Comparison of ENCODE assay signal across 8 cellular contexts in the genomic region with DNA sequence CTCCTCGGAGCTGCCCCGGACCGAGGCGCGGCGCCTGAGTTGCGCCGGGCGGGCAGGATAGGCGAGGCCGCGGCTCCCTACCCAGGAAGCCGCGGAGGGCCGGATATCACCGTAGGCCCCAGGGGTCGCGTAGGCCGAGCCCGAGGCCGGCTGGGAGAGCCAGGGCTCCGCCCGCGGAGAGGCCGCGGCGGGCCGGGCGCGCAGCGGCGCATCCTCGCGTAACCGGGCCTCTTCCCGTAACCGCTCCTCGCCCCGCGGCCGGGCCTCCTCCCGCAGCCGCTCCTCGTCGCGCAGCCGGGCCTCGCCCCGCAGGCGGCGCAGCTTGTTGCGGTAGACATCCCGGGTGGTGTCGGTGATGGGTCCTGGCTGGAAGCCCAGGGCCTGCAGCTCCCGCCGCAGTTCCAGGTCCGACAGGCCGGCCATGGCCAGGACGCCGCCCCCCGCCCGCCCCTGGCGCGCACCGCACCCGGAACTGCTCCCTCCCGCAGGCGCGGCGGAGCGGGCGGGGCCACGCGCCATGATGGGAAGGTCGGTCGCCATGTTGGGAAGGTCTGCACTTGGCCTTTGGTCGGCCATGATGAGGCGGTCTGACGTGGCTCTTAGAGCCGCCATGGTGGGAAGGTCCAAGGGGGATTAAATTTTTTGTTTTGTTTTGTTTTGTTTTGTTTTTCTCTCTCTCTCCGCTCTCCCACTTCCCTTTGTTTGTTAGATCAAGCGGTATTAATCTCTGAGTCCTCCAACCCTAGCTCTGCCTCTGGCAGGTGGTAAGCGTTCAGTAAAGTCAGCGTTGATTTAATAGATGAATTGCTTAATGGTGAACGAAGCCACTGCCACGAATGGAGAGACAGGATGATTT. TPM values are rescaled to one million over a fixed set of nuclear protein-coding genes. Genes with fewer than 3 reads are reported as not detected.
DNase-seq lines count a peak whose midpoint lies in the region; ATAC-seq and TF ChIP-seq lines count a peak whose summit lies in the region.

A gene (minus strand): TSS at position 437 of the 856 bp plus-strand sequence. CDS start 14 bp downstream, at position 423.

- CTCF ChIA-PET in HEK293T (lab: Yijun Ruan, JAX): interaction anchor here (0.9 kb wide), 1 partner anchor 17 kb away, joined by 3 read pairs; no protein-coding TSS in a partner anchor
- CTCF ChIA-PET in activated naive CD4-positive, alpha-beta T cell treated with anti-CD3 and anti-CD28 coated beads for 36 hours (lab: Charles Lee): interaction anchor here (1.8 kb wide), 1 partner anchor 18 kb away, joined by 7 read pairs; no protein-coding TSS in a partner anchor

- H3K4me3 Mint-ChIP-seq in activated naive CD4-positive, alpha-beta T cell treated with anti-CD3 and anti-CD28 coated beads for 36 hours: peak within 1 kb of the TSS; percentile 88

- peaks cover 0 to 23% of the 10 kb centered on the region in 2 donors for H3K36me3 ChIP-seq in gastroesophageal sphincter

- peak in 1 of 4 experiments; percentile 24 for TF ChIP-seq CTCF in gastroesophageal sphincter (IDR thresholded peaks at IDR 0.05)

- no peaks in the 10 kb centered on the region for H3K27me3 Mint-ChIP-seq in activated naive CD4-positive, alpha-beta T cell treated with anti-CD3 and anti-CD28 coated beads for 36 hours (ENCODE audit: low read depth)

- peaks cover 0 to 50% (median 34%) of the 10 kb centered on the region in 3 donors for H3K4me1 ChIP-seq in gastroesophageal sphincter

- no peaks in the 10 kb centered on the region for H3K9me3 Mint-ChIP-seq in activated naive CD4-positive, alpha-beta T cell treated with anti-CD3 and anti-CD28 coated beads for 36 hours

- DNase-seq in GM03348 (ENCODE audit: low spot score): peak; percentile 98
- DNase-seq in HEK293T (ENCODE audit: extremely low spot score): peak; percentile 95
- peak; percentile 83 for DNase-seq in MV-4-11 (lab: John Stamatoyannopoulos, UW)
- peak; percentile 89 for DNase-seq in SK-N-DZ (ENCODE audit: low spot score)
- peak; percentile 95 for DNase-seq in activated naive CD4-positive, alpha-beta T cell treated with anti-CD3 and anti-CD28 coated beads for 36 hours
- DNase-seq in non-pigmented ciliary epithelial cell (ENCODE audit: low read depth): peak; percentile 74
- DNase-seq in substantia nigra (lab: John Stamatoyannopoulos, UW): peak; percentile 50 to 96 (median 88)

- POLR2A ChIA-PET in HEK293T (lab: Yijun Ruan, JAX): interaction anchor here (0.8 to 2.6 kb wide), 4 partner anchors 10 to 77 kb away, joined by 3 to 13 read pairs (median 7); a partner anchor contains a TSS

- intact Hi-C loops in activated naive CD4-positive, alpha-beta T cell treated with anti-CD3 and anti-CD28 coated beads for 36 hours (cut with micrococcal nuclease): loop anchor here (1.0 to 10.0 kb wide), 6 partner anchors 51 to 906 kb away; a partner anchor contains a TSS

- H3K9me3 ChIP-seq in gastroesophageal sphincter: no peaks in the 10 kb centered on the region

- peak; percentile 88 to 93 for TF ChIP-seq POLR2A in gastroesophageal sphincter (IDR thresholded peaks at IDR 0.05)

- peak within 1 kb of the TSS; percentile 92 for H3K27ac Mint-ChIP-seq in activated naive CD4-positive, alpha-beta T cell treated with anti-CD3 and anti-CD28 coated beads for 36 hours

- peak; percentile 96 for ATAC-seq in gastroesophageal sphincter

- WGBS in gastroesophageal sphincter (ENCODE audit: low coverage in 1 of 2), 2 donors: 28% methylated on average over 8 of the region's 86 CpGs; no CpG with 5 or more reads in 1 of the 2 donors

- no peak for TF ChIP-seq EP300 in gastroesophageal sphincter (IDR thresholded peaks at IDR 0.05)

- H3K27me3 ChIP-seq in gastroesophageal sphincter: peaks cover 8% of the 10 kb centered on the region

- H3K4me1 Mint-ChIP-seq in activated naive CD4-positive, alpha-beta T cell treated with anti-CD3 and anti-CD28 coated beads for 36 hours (ENCODE audit: low read depth): peaks cover 41% of the 10 kb centered on the region

- H3K4me3 ChIP-seq in gastroesophageal sphincter: peak within 1 kb of the TSS; percentile 56 to 98

- H3K36me3 Mint-ChIP-seq in activated naive CD4-positive, alpha-beta T cell treated with anti-CD3 and anti-CD28 coated beads for 36 hours (ENCODE audit: low read depth): peaks cover 15% of the 10 kb centered on the region

- H3K27ac ChIP-seq in gastroesophageal sphincter (peak within 1 kb of the TSS; percentile 76 to 100 (median 98)), substantia nigra (ENCODE audit: low read depth, low read length, poor library complexity, severe bottlenecking) (peak within 1 kb of the TSS; percentile 93)

TF ChIP-seq in HEK293T, 16 proteins besides CTCF, POLR2A, EP300 and RAD21:
- TF ChIP-seq FOXA1 (IDR thresholded peaks at IDR 0.05): no peak
- TF ChIP-seq, protein P1, sequence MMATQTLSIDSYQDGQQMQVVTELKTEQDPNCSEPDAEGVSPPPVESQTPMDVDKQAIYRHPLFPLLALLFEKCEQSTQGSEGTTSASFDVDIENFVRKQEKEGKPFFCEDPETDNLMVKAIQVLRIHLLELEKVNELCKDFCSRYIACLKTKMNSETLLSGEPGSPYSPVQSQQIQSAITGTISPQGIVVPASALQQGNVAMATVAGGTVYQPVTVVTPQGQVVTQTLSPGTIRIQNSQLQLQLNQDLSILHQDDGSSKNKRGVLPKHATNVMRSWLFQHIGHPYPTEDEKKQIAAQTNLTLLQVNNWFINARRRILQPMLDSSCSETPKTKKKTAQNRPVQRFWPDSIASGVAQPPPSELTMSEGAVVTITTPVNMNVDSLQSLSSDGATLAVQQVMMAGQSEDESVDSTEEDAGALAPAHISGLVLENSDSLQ (IDR thresholded peaks at IDR 0.05): peak; percentile 72
- no peak for TF ChIP-seq CTBP1 (IDR thresholded peaks at IDR 0.05; ENCODE audit: borderline replicate concordance)
- TF ChIP-seq ELF4 (IDR thresholded peaks at IDR 0.05): peak; percentile 59

RNA-seq across cellular contexts. Expression of the gene that starts here (rescaled TPM):
- polyA plus RNA-seq in SK-N-DZ (2014; cell fraction: cytosol; rRNA removed): 48.5 and 52.3 TPM in 2 replicates
- 107 and 111 TPM in 2 replicates for polyA plus RNA-seq in SK-N-DZ (2014; cell fraction: nucleus; rRNA removed)
- total RNA-seq in activated naive CD4-positive, alpha-beta T cell treated with anti-CD3 and anti-CD28 coated beads for 36 hours: 10 to 100 TPM; 64.0 to 66.3 TPM
- total RNA-seq in gastroesophageal sphincter: 10 to 100 TPM; 47.3 to 50.9 (median 49.9) TPM

Comparison
In these comparisons a context has a peak if more than half of its experiments do, and no peak if none do; other contexts are left out.
1. Peak in every context shown above with its lines: DNase-seq, ATAC-seq, H3K4me3 ChIP-seq and H3K27ac ChIP-seq.